4 cellular contexts compared by ENCODE assay signal in the genomic region with DNA sequence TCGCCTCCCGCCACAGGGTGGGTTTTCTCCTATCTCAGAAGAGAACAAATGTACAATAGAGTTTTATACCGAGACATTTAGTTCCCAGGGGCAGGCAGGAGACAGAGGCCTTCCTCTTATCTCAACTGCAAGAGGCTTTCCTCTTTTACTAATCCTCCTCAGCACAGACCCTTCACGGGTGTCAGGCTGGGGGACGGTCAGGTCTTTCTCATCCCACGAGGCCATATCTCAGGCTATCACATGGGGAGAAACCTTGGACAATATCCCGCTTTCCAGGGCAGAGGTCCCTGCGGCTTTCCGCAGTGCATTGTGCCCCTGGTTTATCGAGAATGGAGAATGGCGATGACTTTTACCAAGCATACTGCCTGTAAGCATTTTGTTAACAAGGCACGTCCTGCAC. TPM values are rescaled to one million over a fixed set of nuclear protein-coding genes. Genes with fewer than 3 reads are reported as not detected.
"Had no signal": no experiment of that assay in that cellular context is flagged by ENCODE, and none has a peak within 500 bp of the region (broad histone marks: within the 10 kb centered on the region; RNA-seq: fewer than 3 reads in every experiment).

No MANE protein-coding gene starts in this region.

RNA-seq across cellular contexts. Expression of a gene that starts 10.3 kb away (rescaled TPM):
- total RNA-seq: LHCN-M2, M059J, MCF 10A, NCI-H460 had no signal

RNA-seq across cellular contexts. Expression of a gene that starts 23.9 kb away (rescaled TPM):
- total RNA-seq: LHCN-M2, M059J, MCF 10A, NCI-H460 had no signal

RNA-seq across cellular contexts. Expression of a gene that starts 44.6 kb away (rescaled TPM):
- total RNA-seq: LHCN-M2, M059J, MCF 10A, NCI-H460 had no signal
